In genomic region chr20:62652894-62653305, GRCh38 we compare ENCODE assay signal across 8 cellular contexts. TPM values are rescaled to one million over a fixed set of nuclear protein-coding genes. Genes with fewer than 3 reads are reported as not detected.
DNase-seq lines count a peak whose midpoint lies in the region; ATAC-seq, FAIRE-seq and TF ChIP-seq lines count a peak whose summit lies in the region.

No MANE protein-coding gene starts in this region.

- H3K4me3 ChIP-seq in HL-60 (replicated peaks; ENCODE audit: insufficient read depth, low read length): no peak overlapping the region
- no peak overlapping the region for H3K4me3 ChIP-seq in endothelial cell of umbilical vein (replicated peaks in 1 of 3; ENCODE audit: insufficient read depth in 1 of 3, low read depth in 1 of 3, low read length in 3 of 3)
- H3K4me3 ChIP-seq in neutrophil (ENCODE audit: low read depth in 1 of 2, low read length in 1 of 2): peak overlapping the region; percentile 57

- H3K4me1 ChIP-seq in endothelial cell of umbilical vein (ENCODE audit: control insufficient read depth, extremely low read depth, insufficient read depth, low read length): peaks cover 13% of the 10 kb centered on the region
- H3K4me1 ChIP-seq in neutrophil (ENCODE audit: control insufficient read depth in 1 of 2, insufficient read depth in 1 of 2, low read depth in 1 of 2, low read length in 1 of 2): peaks cover 43% of the 10 kb centered on the region in 2 experiments

- H3K27ac ChIP-seq in 22Rv1: peak overlapping the region; percentile 90
- H3K27ac ChIP-seq in HL-60 (replicated peaks): peak overlapping the region; percentile 80
- peak overlapping the region; percentile 68 for H3K27ac ChIP-seq in endothelial cell of umbilical vein (ENCODE audit: insufficient read depth, low read depth, low read length)
- peak overlapping the region; percentile 98 for H3K27ac ChIP-seq in neutrophil

- ATAC-seq in HG03039 (IDR thresholded peaks at IDR 0.05; ENCODE audit: unreplicated experiment): no peak
- no peak for ATAC-seq in GM21423 (IDR thresholded peaks at IDR 0.05; ENCODE audit: unreplicated experiment)

- no peak for DNase-seq in HL-60 (ENCODE audit: low read depth in 1 of 2, low spot score in 1 of 2)
- no peak for DNase-seq in endothelial cell of umbilical vein (ENCODE audit: low read depth, low spot score)
- no peak for DNase-seq in SIG-M5 (lab: John Stamatoyannopoulos, UW)
- DNase-seq in stimulated activated CD8-positive, alpha-beta memory T cell treated with anti-CD3 and anti-CD28 coated beads, Interleukin-4, amount 100 ng/mL, for 48 hours: no peak

- no peaks in the 10 kb centered on the region for H3K9me1 ChIP-seq in endothelial cell of umbilical vein (replicated peaks; ENCODE audit: control insufficient read depth, extremely low read depth, insufficient read depth, low read length)

- H3K9me3 ChIP-seq in endothelial cell of umbilical vein (replicated peaks; ENCODE audit: control insufficient read depth, insufficient read depth, low read length) (no peaks in the 10 kb centered on the region), neutrophil (no peaks in the 10 kb centered on the region)

- TF ChIP-seq CTCF in 22Rv1 (IDR thresholded peaks at IDR 0.05) (no peak), HL-60 (IDR thresholded peaks at IDR 0.05; ENCODE audit: insufficient read depth, low read length) (no peak), endothelial cell of umbilical vein (IDR thresholded peaks at IDR 0.05; ENCODE audit: extremely low read depth in 1 of 2, insufficient read depth in 1 of 2, low read depth in 1 of 2, low read length in 2 of 2) (no peak), neutrophil (IDR thresholded peaks at IDR 0.05) (no peak)

- H3K27me3 ChIP-seq in HL-60 (ENCODE audit: insufficient read depth, poor library complexity, severe bottlenecking) (no peaks in the 10 kb centered on the region), endothelial cell of umbilical vein (ENCODE audit: control insufficient read depth in 2 of 2, insufficient read depth in 2 of 2, low read length in 2 of 2) (no peaks in the 10 kb centered on the region), neutrophil (no peaks in the 10 kb centered on the region)

- no peak for FAIRE-seq in endothelial cell of umbilical vein (lab: Jason Lieb, UNC)

- H3K36me3 ChIP-seq in endothelial cell of umbilical vein (ENCODE audit: control insufficient read depth in 2 of 2, extremely low read depth in 1 of 2, insufficient read depth in 2 of 2, low read length in 2 of 2) (no peaks in the 10 kb centered on the region), neutrophil (no peaks in the 10 kb centered on the region)

- peaks cover 2% of the 10 kb centered on the region for H3K79me2 ChIP-seq in endothelial cell of umbilical vein (ENCODE audit: control insufficient read depth, insufficient read depth, low read length)

- intact Hi-C loops in endothelial cell of umbilical vein (cut with micrococcal nuclease): loop anchor here (1.0 kb wide), 4 partner anchors 10 to 138 kb away; no protein-coding TSS in a partner anchor

- BruUV-seq in endothelial cell of umbilical vein (replicated peaks; lab: Mats Ljungman, UMichigan): no TSS peak

- CTCF ChIA-PET in endothelial cell of umbilical vein (lab: Charles Lee): interaction anchor here (1.0 to 1.4 kb wide), 2 partner anchors 17 to 138 kb away, joined by 3 to 4 read pairs; no protein-coding TSS in a partner anchor

- H3K9ac ChIP-seq in endothelial cell of umbilical vein (replicated peaks; ENCODE audit: extremely low read depth, insufficient read depth, low read length): no peak overlapping the region

- H2AFZ ChIP-seq in endothelial cell of umbilical vein (ENCODE audit: low read depth, low read length): peak overlapping the region; percentile 49

- dilution Hi-C loops in endothelial cell of umbilical vein (cut with MboI; ENCODE audit: extremely low pct_ligation_motif_present, low sequenced_read_pairs): no loop called here

- POLR2A ChIA-PET in endothelial cell of umbilical vein (lab: Charles Lee): no interaction called here

- TF ChIP-seq POLR2A in endothelial cell of umbilical vein (IDR thresholded peaks at IDR 0.05; ENCODE audit: low read depth, low read length): no peak

- H3K4me2 ChIP-seq in endothelial cell of umbilical vein (ENCODE audit: insufficient read depth, low read length): no peak overlapping the region

- no peaks in the 10 kb centered on the region for H4K20me1 ChIP-seq in endothelial cell of umbilical vein (replicated peaks; ENCODE audit: control insufficient read depth, extremely low read depth, insufficient read depth, low read length)

TF ChIP-seq in endothelial cell of umbilical vein, 7 proteins besides CTCF, POLR2A, EP300 and RAD21:
- TF ChIP-seq MYC (IDR thresholded peaks at IDR 0.05; ENCODE audit: low read depth, low read length) (no peak), GATA2 (IDR thresholded peaks at IDR 0.05; ENCODE audit: insufficient read depth, insufficient read length, low read depth, low read length) (no peak), JUN (IDR thresholded peaks at IDR 0.05; ENCODE audit: borderline replicate concordance, insufficient read depth, insufficient read length, low read depth) (no peak), FOS (IDR thresholded peaks at IDR 0.05; ENCODE audit: borderline replicate concordance, insufficient read depth, low read length) (no peak), EZH2 (IDR thresholded peaks at IDR 0.05; ENCODE audit: borderline replicate concordance, low read depth, low read length, severe bottlenecking) (no peak), POLR2AphosphoS5 (IDR thresholded peaks at IDR 0.05; ENCODE audit: insufficient read depth, low read depth, low read length) (no peak)

RNA-seq across cellular contexts. Expression of gene SLCO4A1, which starts 10.6 kb away (rescaled TPM):
- total RNA-seq in endothelial cell of umbilical vein: 3.3 and 4.1 TPM in 2 replicates
- 0.92 and 1.4 TPM in 2 replicates for polyA plus RNA-seq in endothelial cell of umbilical vein
- polyA plus RNA-seq in endothelial cell of umbilical vein (2011; cell fraction: cytosol; rRNA removed): 1.1 and 1.4 TPM in 2 replicates
- 2.6 and 3.5 TPM in 2 replicates for polyA plus RNA-seq in endothelial cell of umbilical vein (2011; cell fraction: nucleus; rRNA removed)
- polyA plus RNA-seq in endothelial cell of umbilical vein (2012): 3.8 and 5.4 TPM in 2 replicates
- polyA minus RNA-seq in endothelial cell of umbilical vein: 0.55 and 1.00 TPM in 2 replicates
- 30.2 TPM for polyA minus RNA-seq in endothelial cell of umbilical vein (2011; cell fraction: cytosol; rRNA and poly(A)+ RNA removed)
- polyA minus RNA-seq in endothelial cell of umbilical vein (2011; cell fraction: nucleus; rRNA and poly(A)+ RNA removed): 1.1 and 1.7 TPM in 2 replicates

RNA-seq across cellular contexts. Expression of gene NTSR1, which starts 55.7 kb away (rescaled TPM):
- 0.30 and 2.1 TPM in 2 replicates for total RNA-seq in endothelial cell of umbilical vein
- 0.11 and 0.14 TPM in 2 replicates for polyA plus RNA-seq in endothelial cell of umbilical vein
- 0.14 and 0.21 TPM in 2 replicates for polyA plus RNA-seq in endothelial cell of umbilical vein (2011; cell fraction: cytosol; rRNA removed)
- 0.15 and 0.20 TPM in 2 replicates for polyA plus RNA-seq in endothelial cell of umbilical vein (2011; cell fraction: nucleus; rRNA removed)
- polyA plus RNA-seq in endothelial cell of umbilical vein (2012): 0.82 and 2.2 TPM in 2 replicates
- polyA minus RNA-seq in endothelial cell of umbilical vein: not detected in 2 replicates
- polyA minus RNA-seq in endothelial cell of umbilical vein (2011; cell fraction: cytosol; rRNA and poly(A)+ RNA removed): not detected
- polyA minus RNA-seq in endothelial cell of umbilical vein (2011; cell fraction: nucleus; rRNA and poly(A)+ RNA removed): 0.10 TPM in 1 of 2 replicates, not detected in the other

Comparison
In these comparisons a context has a peak if more than half of its experiments do, and no peak if none do; other contexts are left out.
1. H3K4me3 ChIP-seq: peak in neutrophil (2 of 2); none in HL-60 (single experiment) and endothelial cell of umbilical vein (0 of 3).
2. Peak in every context shown above with its lines, with median percentiles within 50 percentile points of each other: H3K27ac ChIP-seq.